8 cellular contexts compared by ENCODE assay signal in the genomic region with DNA sequence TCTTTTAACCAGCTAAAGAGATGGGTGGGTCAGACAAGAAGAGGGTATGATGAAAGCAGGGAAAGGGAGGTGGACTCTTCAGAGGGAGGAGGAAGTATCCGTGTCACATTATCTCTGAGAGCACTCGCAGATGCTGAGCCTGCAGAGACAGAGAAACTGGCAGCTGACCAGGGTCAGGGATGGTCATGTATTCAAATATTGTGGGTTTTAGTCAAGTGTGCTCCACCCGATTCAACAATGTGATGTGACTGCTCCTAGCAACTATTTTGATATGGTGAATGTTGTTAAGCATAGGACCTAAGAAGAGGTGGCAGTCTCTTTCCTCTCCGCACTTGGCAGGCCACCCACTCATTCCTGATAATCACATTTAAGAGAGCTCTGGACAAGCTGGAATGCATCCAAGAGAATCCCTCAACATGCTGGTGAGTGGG. TPM values are rescaled to one million over a fixed set of nuclear protein-coding genes. Genes with fewer than 3 reads are reported as not detected.
A peak's percentile ranks its signal among the peaks of the same experiment; 100 is the strongest.
DNase-seq lines count a peak whose midpoint lies in the region; ATAC-seq and TF ChIP-seq lines count a peak whose summit lies in the region.
"Had no signal": no experiment of that assay in that cellular context is flagged by ENCODE, and none has a peak within 500 bp of the region (broad histone marks: within the 10 kb centered on the region; RNA-seq: fewer than 3 reads in every experiment).

No MANE protein-coding gene starts in this region.

- no peak overlapping the region for H3K4me3 ChIP-seq in upper lobe of right lung

- TF ChIP-seq CTCF in GM13977 (IDR thresholded peaks at IDR 0.05; ENCODE audit: extremely low read depth, insufficient read depth, missing control alignments) (no peak), upper lobe of right lung (IDR thresholded peaks at IDR 0.05) (no peak)

- H3K4me3 Mint-ChIP-seq in activated T-helper 2 cell treated with anti-CD3 and anti-CD28 coated beads, Interferon-gamma antibody, Interleukin-2, Interleukin-4, amounts not matched to agents 10 μg/mL and 5 μg/mL and 100 μg/mL, durations not matched to agents 14 hours and 24 hours and 36 hours (ENCODE audit: low read depth), result peak overlapping the region; percentile 90
- peak overlapping the region; percentile 92 to 97 (median 94) for H3K4me3 Mint-ChIP-seq in immature natural killer cell

- H3K27ac Mint-ChIP-seq in activated T-helper 2 cell treated with anti-CD3 and anti-CD28 coated beads, Interferon-gamma antibody, Interleukin-2, Interleukin-4, amounts not matched to agents 10 μg/mL and 5 μg/mL and 100 μg/mL, durations not matched to agents 14 hours and 24 hours and 36 hours, result peak overlapping the region; percentile 94
- H3K27ac Mint-ChIP-seq in immature natural killer cell, result peak overlapping the region; percentile 93 to 97 (median 95)

- peaks cover 7% of the 10 kb centered on the region for H3K36me3 Mint-ChIP-seq in activated T-helper 2 cell treated with anti-CD3 and anti-CD28 coated beads, Interferon-gamma antibody, Interleukin-2, Interleukin-4, amounts not matched to agents 10 μg/mL and 5 μg/mL and 100 μg/mL, durations not matched to agents 14 hours and 24 hours and 36 hours (ENCODE audit: low read depth)
- H3K36me3 Mint-ChIP-seq in immature natural killer cell, result no peaks in the 10 kb centered on the region

- in situ Hi-C loops in GM13977 (cut with MboI; ENCODE audit: low pct_unique_long_range_greater_than_20kb, low sequenced_read_pairs, unreplicated experiment), result no loop called here

- no peaks in the 10 kb centered on the region for H3K9me3 Mint-ChIP-seq in activated T-helper 2 cell treated with anti-CD3 and anti-CD28 coated beads, Interferon-gamma antibody, Interleukin-2, Interleukin-4, amounts not matched to agents 10 μg/mL and 5 μg/mL and 100 μg/mL, durations not matched to agents 14 hours and 24 hours and 36 hours
- no peaks in the 10 kb centered on the region for H3K9me3 Mint-ChIP-seq in immature natural killer cell

- no peaks in the 10 kb centered on the region for H3K27me3 ChIP-seq in upper lobe of right lung
- H3K27me3 ChIP-seq: Peyer's patch had no signal

- H3K27me3 Mint-ChIP-seq in activated T-helper 2 cell treated with anti-CD3 and anti-CD28 coated beads, Interferon-gamma antibody, Interleukin-2, Interleukin-4, amounts not matched to agents 10 μg/mL and 5 μg/mL and 100 μg/mL, durations not matched to agents 14 hours and 24 hours and 36 hours (ENCODE audit: low read depth), result peaks cover 4% of the 10 kb centered on the region
- H3K27me3 Mint-ChIP-seq in immature natural killer cell (ENCODE audit: low read depth in 3 of 3), result peaks cover 5 to 17% (median 14%) of the 10 kb centered on the region in 3 donors

- peaks cover 40% of the 10 kb centered on the region for H3K4me1 Mint-ChIP-seq in activated T-helper 2 cell treated with anti-CD3 and anti-CD28 coated beads, Interferon-gamma antibody, Interleukin-2, Interleukin-4, amounts not matched to agents 10 μg/mL and 5 μg/mL and 100 μg/mL, durations not matched to agents 14 hours and 24 hours and 36 hours (ENCODE audit: low read depth)
- H3K4me1 Mint-ChIP-seq in immature natural killer cell, result peaks cover 30 to 43% of the 10 kb centered on the region in 2 donors

- peaks cover 18% of the 10 kb centered on the region for H3K4me1 ChIP-seq in upper lobe of right lung

- intact Hi-C loops in activated T-helper 2 cell treated with anti-CD3 and anti-CD28 coated beads, Interferon-gamma antibody, Interleukin-2, Interleukin-4, amounts not matched to agents 10 μg/mL and 5 μg/mL and 100 μg/mL, durations not matched to agents 14 hours and 24 hours and 36 hours (cut with micrococcal nuclease), result loop anchor here (10.0 kb wide), 1 partner anchor 219 kb away; the partner anchor contains the start of gene WDR43
- intact Hi-C loops in upper lobe of right lung (cut with DNase I), result no loop called here

- DNase-seq in GM13977 (ENCODE audit: low spot score) (peak; percentile 18), NCI-H187 (lab: John Stamatoyannopoulos, UW) (peak; percentile 74 to 75), immature natural killer cell (no peak), upper lobe of right lung (peak; percentile 76), cerebellar nuclear complex (lab: John Stamatoyannopoulos, UW) (no peak)
- no peak for DNase-seq in activated T-helper 2 cell treated with anti-CD3 and anti-CD28 coated beads, Interferon-gamma antibody, Interleukin-2, Interleukin-4, amounts not matched to agents 10 μg/mL and 5 μg/mL and 100 μg/mL, durations not matched to agents 14 hours and 24 hours and 36 hours (ENCODE audit: low spot score)
- DNase-seq in activated CD4-positive, alpha-beta T cell treated with anti-CD3 and anti-CD28 coated beads, Interleukin-2, amount 50 U/mL, for 1 hour, result no peak

- H3K27ac ChIP-seq in upper lobe of right lung, result peak overlapping the region; percentile 87

- no peaks in the 10 kb centered on the region for H3K9me3 ChIP-seq in upper lobe of right lung
- H3K9me3 ChIP-seq: Peyer's patch had no signal

- H3K36me3 ChIP-seq in upper lobe of right lung, result no peaks in the 10 kb centered on the region
- H3K36me3 ChIP-seq: Peyer's patch had no signal

- ATAC-seq in upper lobe of right lung, result peak; percentile 77

RNA-seq across cellular contexts. Expression of gene CLIP4, which starts 1.3 kb away (rescaled TPM):
- total RNA-seq in activated T-helper 2 cell treated with anti-CD3 and anti-CD28 coated beads, Interferon-gamma antibody, Interleukin-2, Interleukin-4, amounts not matched to agents 10 μg/mL and 5 μg/mL and 100 μg/mL, durations not matched to agents 14 hours and 24 hours and 36 hours, result 21.5 and 21.8 TPM in 2 replicates
- 10 to 100 TPM; 20.4 to 32.7 (median 20.5) TPM for polyA plus RNA-seq in immature natural killer cell
- total RNA-seq in upper lobe of right lung, result 61.1 TPM

RNA-seq across cellular contexts. Expression of gene PCARE, which starts 39.6 kb away (rescaled TPM):
- not detected in 2 replicates for total RNA-seq in activated T-helper 2 cell treated with anti-CD3 and anti-CD28 coated beads, Interferon-gamma antibody, Interleukin-2, Interleukin-4, amounts not matched to agents 10 μg/mL and 5 μg/mL and 100 μg/mL, durations not matched to agents 14 hours and 24 hours and 36 hours
- polyA plus RNA-seq in immature natural killer cell, result not detected
- total RNA-seq in upper lobe of right lung, result 0.55 TPM
- total RNA-seq: Peyer's patch had no signal

Comparison
In these comparisons a context has a peak if more than half of its experiments do, and no peak if none do; other contexts are left out.
1. DNase-seq: peak in GM13977 (single experiment), NCI-H187 (2 of 2) and upper lobe of right lung (single experiment); none in activated T-helper 2 cell treated with anti-CD3 and anti-CD28 coated beads, Interferon-gamma antibody, Interleukin-2, Interleukin-4, amounts not matched to agents 10 μg/mL and 5 μg/mL and 100 μg/mL, durations not matched to agents 14 hours and 24 hours and 36 hours (single experiment), immature natural killer cell (0 of 3), cerebellar nuclear complex (0 of 2) and activated CD4-positive, alpha-beta T cell treated with anti-CD3 and anti-CD28 coated beads, Interleukin-2, amount 50 U/mL, for 1 hour (single experiment).